Comparison of ENCODE assay signal across 1 cellular context in genomic region chr3:8443829-8444791, GRCh38.
TF ChIP-seq lines count a peak whose summit lies in the region.

No MANE protein-coding gene starts in this region.

TF ChIP-seq in HepG2, 621 proteins besides CTCF, POLR2A, EP300 and RAD21 (continued from another document and continues in another):
- peak; percentile 99 for TF ChIP-seq PAXIP1 (CRISPR knock-in tag; conservative IDR thresholded peaks at IDR 0.05)
- 0 out of 2 replicates have a peak, but pooled peaks have one; percentile 45 for TF ChIP-seq ZNF224 (CRISPR knock-in tag; IDR thresholded peaks at IDR 0.05)
- no peak for TF ChIP-seq BATF2 (CRISPR knock-in tag; IDR thresholded peaks at IDR 0.05)
- TF ChIP-seq REPIN1 (CRISPR knock-in tag; IDR thresholded peaks at IDR 0.05; ENCODE audit: borderline replicate concordance, low read depth): peak; percentile 86
- TF ChIP-seq NFIC (IDR thresholded peaks at IDR 0.05; ENCODE audit: low read length): peak; percentile 78; the same call in 1 of the 2 replicates
- TF ChIP-seq TFAP4 (IDR thresholded peaks at IDR 0.05; ENCODE audit: borderline replicate concordance, low read depth): peak; percentile 82; the same call in 1 of the 2 replicates
- no peak for TF ChIP-seq THAP7 (CRISPR knock-in tag; IDR thresholded peaks at IDR 0.05)
- no peak for TF ChIP-seq ZBTB4 (CRISPR knock-in tag; IDR thresholded peaks at IDR 0.05; ENCODE audit: borderline replicate concordance)
- no peak for TF ChIP-seq ZEB1 (IDR thresholded peaks at IDR 0.05; ENCODE audit: insufficient replicate concordance, low read depth)
- no peak for TF ChIP-seq ZNF619 (CRISPR knock-in tag; IDR thresholded peaks at IDR 0.05)
- no peak for TF ChIP-seq ZNF326 (CRISPR knock-in tag; IDR thresholded peaks at IDR 0.05; ENCODE audit: borderline replicate concordance)
- TF ChIP-seq PPARG (CRISPR knock-in tag; conservative IDR thresholded peaks at IDR 0.05): peak; percentile 76
- TF ChIP-seq GATAD1 (CRISPR knock-in tag; IDR thresholded peaks at IDR 0.05): 0 out of 2 replicates have a peak, but pooled peaks have one; percentile 28
- peak; percentile 45 for TF ChIP-seq CBX1 (IDR thresholded peaks at IDR 0.05; ENCODE audit: low read depth)
- TF ChIP-seq ZNF143 (CRISPR knock-in tag; IDR thresholded peaks at IDR 0.05): peak; percentile 53; the same call in 1 of the 2 replicates
- peak; percentile 37; the same call in 1 of the 2 replicates for TF ChIP-seq TFDP1 (CRISPR knock-in tag; IDR thresholded peaks at IDR 0.05; ENCODE audit: borderline replicate concordance)
- TF ChIP-seq RBFOX2 (IDR thresholded peaks at IDR 0.05; ENCODE audit: low read depth, low read length): peak; percentile 44; the same call in 1 of the 2 replicates
- TF ChIP-seq ATRX (CRISPR knock-in tag; IDR thresholded peaks at IDR 0.05; ENCODE audit: borderline replicate concordance): no peak
- TF ChIP-seq ZNF644 (CRISPR knock-in tag; IDR thresholded peaks at IDR 0.05; ENCODE audit: low read depth): peak; percentile 76
- no peak for TF ChIP-seq ZBTB8A (CRISPR knock-in tag; IDR thresholded peaks at IDR 0.05; ENCODE audit: borderline replicate concordance, low read depth)
- TF ChIP-seq HDAC2 (CRISPR knock-in tag; IDR thresholded peaks at IDR 0.05): peak; percentile 96
- no peak for TF ChIP-seq ZNF564 (CRISPR knock-in tag; IDR thresholded peaks at IDR 0.05)
- TF ChIP-seq DBP (CRISPR knock-in tag; IDR thresholded peaks at IDR 0.05; ENCODE audit: not compliant biosample characterization): no peak
- TF ChIP-seq ARNT (IDR thresholded peaks at IDR 0.05): no peak
- TF ChIP-seq MNT (IDR thresholded peaks at IDR 0.05): 0 out of 2 replicates have a peak, but pooled peaks have one; percentile 2
- TF ChIP-seq SP1 (IDR thresholded peaks at IDR 0.05): no peak
- no peak for TF ChIP-seq SP1 (CRISPR knock-in tag; IDR thresholded peaks at IDR 0.05)
- TF ChIP-seq HNRNPH1 (optimal IDR thresholded peaks at IDR 0.05; ENCODE audit: low read depth, low read length): no peak
- no peak for TF ChIP-seq U2AF1 (optimal IDR thresholded peaks at IDR 0.05; ENCODE audit: low read depth, low read length)
- peak; percentile 88 for TF ChIP-seq POLR2G (IDR thresholded peaks at IDR 0.05; ENCODE audit: low read depth, low read length)
- TF ChIP-seq ZNF614 (CRISPR knock-in tag; IDR thresholded peaks at IDR 0.05; ENCODE audit: borderline replicate concordance): peak; percentile 79
- peak; percentile 92; the same call in 1 of the 2 replicates for TF ChIP-seq ZNF331 (CRISPR knock-in tag; IDR thresholded peaks at IDR 0.05)
- TF ChIP-seq ZNF652 (CRISPR knock-in tag; IDR thresholded peaks at IDR 0.05; ENCODE audit: borderline replicate concordance, low read depth): peak; percentile 9; the same call in 1 of the 2 replicates
- TF ChIP-seq ZNF768 (CRISPR knock-in tag; IDR thresholded peaks at IDR 0.05): peak; percentile 46; the same call in 1 of the 2 replicates
- TF ChIP-seq ZNF609 (CRISPR knock-in tag; IDR thresholded peaks at IDR 0.05; ENCODE audit: borderline replicate concordance): peak; percentile 73; the same call in 1 of the 2 replicates
- TF ChIP-seq HNF4G (IDR thresholded peaks at IDR 0.05; ENCODE audit: borderline replicate concordance, low read depth, low read length): peak; percentile 29; the same call in 1 of the 2 replicates
- TF ChIP-seq HNF4G (CRISPR knock-in tag; IDR thresholded peaks at IDR 0.05; ENCODE audit: borderline replicate concordance, low read depth): no peak
- no peak for TF ChIP-seq CENPT (CRISPR knock-in tag; IDR thresholded peaks at IDR 0.05; ENCODE audit: low read depth)
- TF ChIP-seq FOSL1 (CRISPR knock-in tag; IDR thresholded peaks at IDR 0.05; ENCODE audit: borderline replicate concordance): no peak
- TF ChIP-seq HES4 (CRISPR knock-in tag; IDR thresholded peaks at IDR 0.05; ENCODE audit: borderline replicate concordance): no peak
- peak; percentile 85; the same call in 1 of the 2 replicates for TF ChIP-seq KDM4B (CRISPR knock-in tag; IDR thresholded peaks at IDR 0.05)
- peak; percentile 88 for TF ChIP-seq FOSL2 (CRISPR knock-in tag; IDR thresholded peaks at IDR 0.05)
- TF ChIP-seq HOXA7 (CRISPR knock-in tag; IDR thresholded peaks at IDR 0.05): no peak
- peak; percentile 88; the same call in 1 of the 2 replicates for TF ChIP-seq NKX3-1 (CRISPR knock-in tag; IDR thresholded peaks at IDR 0.05)
